In genomic region chr4:5267418-5267817, GRCh38 we compare ENCODE assay signal across 21 cellular contexts.
"Had no signal": no experiment of that assay in that cellular context is flagged by ENCODE, and none has a peak within 500 bp of the region (broad histone marks: within the 10 kb centered on the region; RNA-seq: fewer than 3 reads in every experiment).

No MANE protein-coding gene starts in this region.

- H3K9me3 ChIP-seq: ascending aorta, esophagus squamous epithelium, prostate gland, upper lobe of right lung had no signal

- H3K27ac ChIP-seq: ascending aorta, esophagus squamous epithelium, foreskin keratinocyte, prostate gland, skin epidermis, upper lobe of right lung, VCaP had no signal

- H3K4me3 Mint-ChIP-seq: activated T-cell treated with anti-CD3 and anti-CD28 coated beads, Interleukin-2, amount 50 U/mL, for 72 hours; neural crest cell; T-helper 1 cell treated with Interleukin-12 subunit alpha and Interleukin-12 subunit beta and Interleukin-4 antibody, amounts not matched to agents 30 μg/mL and 1 μg/mL, for 36 hours had no signal

- H3K36me3 Mint-ChIP-seq: naive B cell had no signal

- H3K27me3 ChIP-seq: ascending aorta, esophagus squamous epithelium, foreskin keratinocyte, upper lobe of right lung had no signal

- H3K4me1 Mint-ChIP-seq: naive B cell, neural crest cell had no signal

- ATAC-seq: activated T-cell treated with anti-CD3 and anti-CD28 coated beads, Interleukin-2, amount 50 U/mL, for 72 hours; foreskin keratinocyte; left lobe of liver; right cardiac atrium; upper lobe of right lung had no signal

- DNase-seq: activated CD4-positive, alpha-beta T cell treated with anti-CD3 and anti-CD28 coated beads for 1 hour; activated effector memory CD4-positive, alpha-beta T cell treated with anti-CD3 and anti-CD28 coated beads, Interleukin-2, amount 50 U/mL, for 16 hours; activated naive CD4-positive, alpha-beta T cell treated with anti-CD3 and anti-CD28 coated beads, Interleukin-2, amount 50 U/mL, for 16 hours; activated T-cell treated with anti-CD3 and anti-CD28 coated beads, Interleukin-2, amount 50 U/mL, for 72 hours; dermis blood vessel endothelial cell; effector memory CD4-positive, alpha-beta T cell; esophagus squamous epithelium; foreskin keratinocyte; kidney; mammary epithelial cell; naive B cell; right cardiac atrium; stimulated activated CD4-positive, alpha-beta T cell treated with anti-CD3 and anti-CD28 coated beads, Interleukin-4, amount 100 ng/mL, for 1 hour; upper lobe of right lung had no signal

- H3K4me3 ChIP-seq: ascending aorta, esophagus squamous epithelium, prostate gland, skin epidermis, upper lobe of right lung had no signal

- H3K4me1 ChIP-seq: ascending aorta, esophagus squamous epithelium, foreskin keratinocyte, prostate gland, upper lobe of right lung had no signal

- H3K9me3 Mint-ChIP-seq: activated T-cell treated with anti-CD3 and anti-CD28 coated beads, Interleukin-2, amount 50 U/mL, for 72 hours; naive B cell; neural crest cell; T-helper 1 cell treated with Interleukin-12 subunit alpha and Interleukin-12 subunit beta and Interleukin-4 antibody, amounts not matched to agents 30 μg/mL and 1 μg/mL, for 36 hours had no signal

- H3K36me3 ChIP-seq: ascending aorta, esophagus squamous epithelium, prostate gland, upper lobe of right lung had no signal

- H3K27ac Mint-ChIP-seq: activated T-cell treated with anti-CD3 and anti-CD28 coated beads, Interleukin-2, amount 50 U/mL, for 72 hours; T-helper 1 cell treated with Interleukin-12 subunit alpha and Interleukin-12 subunit beta and Interleukin-4 antibody, amounts not matched to agents 30 μg/mL and 1 μg/mL, for 36 hours had no signal
